In the genomic region with DNA sequence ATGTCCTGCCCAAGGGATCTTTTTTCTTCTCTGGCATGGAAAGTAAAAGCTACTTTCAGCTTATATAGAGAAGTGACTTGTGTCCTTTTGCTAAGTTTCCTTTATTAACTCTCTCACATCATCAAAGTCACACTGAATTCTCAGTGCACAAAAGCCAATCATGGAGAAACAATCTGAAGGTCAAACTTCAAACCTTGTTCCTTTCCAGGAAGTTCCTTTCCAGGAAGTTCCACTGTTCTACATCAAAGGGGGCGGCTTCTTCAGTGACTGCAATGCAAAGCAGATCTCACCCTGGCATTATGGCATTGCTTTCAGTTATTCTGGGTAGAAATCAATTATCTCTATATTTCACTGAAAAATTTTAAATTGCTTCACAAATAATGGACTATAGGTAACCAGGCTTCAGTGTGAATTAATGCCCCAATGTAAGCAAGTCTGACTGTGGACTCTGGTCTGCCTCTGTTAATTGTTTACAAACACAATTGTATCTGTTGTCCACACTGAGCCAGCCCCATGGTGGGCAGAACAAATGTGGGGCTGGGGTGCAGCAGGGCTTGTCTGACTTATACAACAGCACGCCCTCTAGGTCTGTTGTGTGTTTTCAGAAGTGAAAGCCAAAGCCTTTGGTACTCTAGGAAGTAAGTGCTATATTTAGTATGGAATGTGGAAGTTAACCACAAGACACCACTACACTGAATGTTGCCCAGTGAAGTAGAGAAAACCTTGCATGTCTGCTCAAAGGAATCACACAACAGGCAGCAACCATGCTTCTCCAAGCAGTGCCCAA, we compare ENCODE assay signal across 9 cellular contexts.
A peak's percentile ranks its signal among the peaks of the same experiment; 100 is the strongest.
DNase-seq lines count a peak whose midpoint lies in the region; ATAC-seq and TF ChIP-seq lines count a peak whose summit lies in the region.
"Had no signal": no experiment of that assay in that cellular context is flagged by ENCODE, and none has a peak within 500 bp of the region (broad histone marks: within the 10 kb centered on the region; RNA-seq: fewer than 3 reads in every experiment).

No MANE protein-coding gene starts in this region.

- no peak overlapping the region for H2AFZ ChIP-seq in Karpas-422 (ENCODE audit: low read length)

- no peaks in the 10 kb centered on the region for H3K36me3 Mint-ChIP-seq in activated T-cell treated with anti-CD3 and anti-CD28 coated beads, Interleukin-2, amount 50 U/mL, for 4 hours (ENCODE audit: insufficient read depth)
- H3K36me3 Mint-ChIP-seq: activated naive CD4-positive, alpha-beta T cell treated with anti-CD3 and anti-CD28 coated beads, Interleukin-2, amount 50 U/mL, for 24 hours had no signal

- POLR2A ChIA-PET in AG04449 (lab: Yijun Ruan, JAX) = interaction anchor here (1.4 kb wide), 1 partner anchor 10 kb away, joined by 5 read pairs; no protein-coding TSS in a partner anchor

- H3K9me3 Mint-ChIP-seq in activated T-cell treated with anti-CD3 and anti-CD28 coated beads, Interleukin-2, amount 50 U/mL, for 4 hours = no peaks in the 10 kb centered on the region
- H3K9me3 Mint-ChIP-seq: activated naive CD4-positive, alpha-beta T cell treated with anti-CD3 and anti-CD28 coated beads, Interleukin-2, amount 50 U/mL, for 24 hours had no signal

- H3K27me3 ChIP-seq in brain microvascular endothelial cell (replicated peaks) (no peaks in the 10 kb centered on the region), Karpas-422 (ENCODE audit: low read length) (no peaks in the 10 kb centered on the region)

- DNase-seq in AG04449 (ENCODE audit: low read depth, low spot score) = peak; percentile 67
- peak; percentile 80 for DNase-seq in LHCN-M2 (ENCODE audit: low read depth)
- peak; percentile 67 for DNase-seq in brain microvascular endothelial cell
- no peak for DNase-seq in left lobe of liver (ENCODE audit: low spot score)
- DNase-seq in Karpas-422 = no peak
- no peak for DNase-seq in DMS 273 (lab: John Stamatoyannopoulos, UW; ENCODE audit: unreplicated experiment)
- DNase-seq in activated T-cell treated with anti-CD3 and anti-CD28 coated beads, Interleukin-2, amount 50 U/mL, for 4 hours = no peak
- DNase-seq in NCI-H526 treated with DMSO at 0.1 percent for 48 hours (lab: John Stamatoyannopoulos, UW) = no peak

- ATAC-seq in left lobe of liver = peak; percentile 55
- ATAC-seq in activated T-cell treated with anti-CD3 and anti-CD28 coated beads, Interleukin-2, amount 50 U/mL, for 4 hours = no peak

- no peak overlapping the region for H3K4me3 Mint-ChIP-seq in activated T-cell treated with anti-CD3 and anti-CD28 coated beads, Interleukin-2, amount 50 U/mL, for 4 hours
- H3K4me3 Mint-ChIP-seq: activated naive CD4-positive, alpha-beta T cell treated with anti-CD3 and anti-CD28 coated beads, Interleukin-2, amount 50 U/mL, for 24 hours had no signal

- H3K79me2 ChIP-seq in Karpas-422 (ENCODE audit: low read length) = no peaks in the 10 kb centered on the region

- H3K4me3 ChIP-seq in AG04449 (ENCODE audit: low read depth, low read length) (no peak overlapping the region), brain microvascular endothelial cell (ENCODE audit: low read depth, low read length) (no peak overlapping the region), Karpas-422 (ENCODE audit: low read length) (no peak overlapping the region)

- no peaks in the 10 kb centered on the region for H3K9me3 ChIP-seq in Karpas-422 (ENCODE audit: low read length)

- TF ChIP-seq CTCF in AG04449 (IDR thresholded peaks at IDR 0.05; ENCODE audit: insufficient read depth, low read length, missing control alignments) (peak; percentile 19), brain microvascular endothelial cell (IDR thresholded peaks at IDR 0.05; ENCODE audit: low read depth, low read length, missing control alignments) (peak; percentile 42)

- H4K20me1 ChIP-seq in Karpas-422 (ENCODE audit: insufficient read depth, low read depth, low read length) = no peaks in the 10 kb centered on the region

- H3K27ac ChIP-seq in brain microvascular endothelial cell (no peak overlapping the region), Karpas-422 (ENCODE audit: low read length) (no peak overlapping the region)

- in situ Hi-C loops in brain microvascular endothelial cell (cut with HindIII; ENCODE audit: low pct_ligation_motif_present, low sequenced_read_pairs) = no loop called here

- H3K4me1 ChIP-seq in Karpas-422 (ENCODE audit: low read length) = no peaks in the 10 kb centered on the region

- H3K36me3 ChIP-seq in brain microvascular endothelial cell (replicated peaks) (peaks cover 32% of the 10 kb centered on the region), Karpas-422 (ENCODE audit: insufficient read depth, low read length) (no peaks in the 10 kb centered on the region)

- H3K4me1 Mint-ChIP-seq in activated T-cell treated with anti-CD3 and anti-CD28 coated beads, Interleukin-2, amount 50 U/mL, for 4 hours (ENCODE audit: low read depth) = peaks cover 5% of the 10 kb centered on the region

- H3K4me2 ChIP-seq in Karpas-422 (ENCODE audit: low read depth, low read length, poor library complexity, severe bottlenecking) = no peak overlapping the region

- no peaks in the 10 kb centered on the region for H3K27me3 Mint-ChIP-seq in activated T-cell treated with anti-CD3 and anti-CD28 coated beads, Interleukin-2, amount 50 U/mL, for 4 hours (ENCODE audit: low read depth)

- H3K9me2 ChIP-seq in Karpas-422 (replicated peaks; ENCODE audit: insufficient read depth, low read length) = no peaks in the 10 kb centered on the region

- CTCF ChIA-PET in AG04449 (lab: Yijun Ruan, JAX) = no interaction called here

- no peak overlapping the region for H3K9ac ChIP-seq in Karpas-422 (ENCODE audit: low read length)

Comparison
In these comparisons a context has a peak if more than half of its experiments do, and no peak if none do; other contexts are left out.
1. DNase-seq: peak in AG04449 (single experiment), LHCN-M2 (single experiment) and brain microvascular endothelial cell (single experiment); none in left lobe of liver (single experiment), Karpas-422 (single experiment), DMS 273 (single experiment), activated T-cell treated with anti-CD3 and anti-CD28 coated beads, Interleukin-2, amount 50 U/mL, for 4 hours (single experiment) and NCI-H526 treated with DMSO at 0.1 percent for 48 hours (single experiment).